Comparison of ENCODE assay signal across 9 cellular contexts in the genomic region with DNA sequence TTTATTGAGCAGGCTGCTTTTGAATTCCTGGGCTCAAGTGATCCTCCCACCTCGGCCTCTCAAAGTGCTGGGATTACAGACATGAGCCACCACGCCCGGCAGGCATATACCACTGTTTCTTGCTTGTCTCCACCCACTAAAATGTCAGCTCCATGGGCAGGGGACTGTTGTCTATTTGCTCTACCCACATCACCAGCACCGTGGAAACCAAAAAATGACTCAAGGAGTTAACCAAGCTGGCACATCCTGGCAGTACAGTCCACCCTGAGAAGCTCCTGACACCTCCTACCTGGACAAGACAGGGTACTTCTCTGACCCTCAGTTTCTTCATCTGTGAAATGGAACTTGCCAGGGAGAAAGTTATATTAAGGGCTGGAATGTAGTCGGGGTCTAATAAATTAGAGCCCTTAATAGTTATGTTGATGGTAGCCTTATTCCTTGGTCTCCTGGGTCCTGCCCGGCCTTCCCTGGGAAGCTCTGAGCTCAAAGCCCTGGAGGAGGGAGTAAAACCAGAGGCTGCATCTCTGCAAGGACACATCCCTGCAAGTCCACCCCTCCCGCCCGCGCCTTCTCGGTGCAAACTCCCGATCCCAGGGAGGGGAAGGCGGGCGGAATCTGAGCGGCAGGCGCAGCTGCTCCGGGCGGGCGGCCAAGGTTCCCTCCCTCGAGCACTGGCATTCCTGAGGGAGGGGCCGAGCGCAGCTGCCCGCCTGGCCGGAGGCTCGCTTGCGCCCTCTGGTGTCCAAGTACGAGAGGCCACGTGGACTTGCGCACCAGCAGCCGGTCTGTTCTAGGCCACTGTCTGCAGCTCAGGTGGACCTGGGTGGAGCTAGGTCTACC. TPM values are rescaled to one million over a fixed set of nuclear protein-coding genes. Genes with fewer than 3 reads are reported as not detected.
DNase-seq lines count a peak whose midpoint lies in the region; ATAC-seq and TF ChIP-seq lines count a peak whose summit lies in the region.
"Had no signal": no experiment of that assay in that cellular context is flagged by ENCODE, and none has a peak within 500 bp of the region (broad histone marks: within the 10 kb centered on the region; RNA-seq: fewer than 3 reads in every experiment).

No MANE protein-coding gene starts in this region.

- no peak overlapping the region for H3K27ac Mint-ChIP-seq in central memory CD8-positive, alpha-beta T cell (ENCODE audit: low read depth)
- H3K27ac Mint-ChIP-seq: activated naive CD4-positive, alpha-beta T cell treated with anti-CD3 and anti-CD28 coated beads, Interleukin-2, amount 50 U/mL, for 24 hours had no signal

- no peaks in the 10 kb centered on the region for H3K27me3 ChIP-seq in kidney epithelial cell (ENCODE audit: control insufficient read depth, insufficient read depth, low read length)

- TF ChIP-seq CTCF in kidney epithelial cell (IDR thresholded peaks at IDR 0.05; ENCODE audit: insufficient read depth, low read length, poor library complexity, severe bottlenecking) = peak; percentile 86

- H3K4me3 Mint-ChIP-seq in central memory CD8-positive, alpha-beta T cell = no peak overlapping the region

- H3K36me3 Mint-ChIP-seq in central memory CD8-positive, alpha-beta T cell (ENCODE audit: insufficient read depth) = no peaks in the 10 kb centered on the region
- H3K36me3 Mint-ChIP-seq: activated naive CD4-positive, alpha-beta T cell treated with anti-CD3 and anti-CD28 coated beads, Interleukin-2, amount 50 U/mL, for 24 hours had no signal

- DNase-seq in COR-L47 (lab: John Stamatoyannopoulos, UW) (peak; percentile 92), NCI-H345 treated with DMSO at 0.1 percent for 48 hours (lab: John Stamatoyannopoulos, UW; ENCODE audit: unreplicated experiment) (peak; percentile 80), kidney epithelial cell (ENCODE audit: low read depth) (peak; percentile 57)
- peak; percentile 89 for DNase-seq in activated CD4-positive, CD25-positive, alpha-beta regulatory T cell treated with anti-CD3 and anti-CD28 coated beads, Interleukin-2, amount 50 U/mL, for 72 hours
- DNase-seq in central memory CD8-positive, alpha-beta T cell (ENCODE audit: low spot score in 2 of 2) = peak; percentile 48 to 62
- peak; percentile 64 to 71 for DNase-seq in stimulated activated CD4-positive, alpha-beta T cell treated with anti-CD3 and anti-CD28 coated beads, Interleukin-1b, Interleukin-23, amount 100 ng/mL, for 4 hours (ENCODE audit: low read depth in 2 of 2)

- H3K9me3 Mint-ChIP-seq in central memory CD8-positive, alpha-beta T cell = no peaks in the 10 kb centered on the region
- H3K9me3 Mint-ChIP-seq: activated naive CD4-positive, alpha-beta T cell treated with anti-CD3 and anti-CD28 coated beads, Interleukin-2, amount 50 U/mL, for 24 hours had no signal

- H3K4me1 Mint-ChIP-seq in central memory CD8-positive, alpha-beta T cell = no peaks in the 10 kb centered on the region
- H3K4me1 Mint-ChIP-seq: activated naive CD4-positive, alpha-beta T cell treated with anti-CD3 and anti-CD28 coated beads, Interleukin-2, amount 50 U/mL, for 24 hours had no signal

- no peaks in the 10 kb centered on the region for H3K36me3 ChIP-seq in kidney epithelial cell (ENCODE audit: control insufficient read depth, insufficient read depth, low read length)

- H3K4me3 ChIP-seq in kidney epithelial cell (ENCODE audit: low read depth, low read length) = no peak overlapping the region

- H3K27me3 Mint-ChIP-seq in central memory CD8-positive, alpha-beta T cell = peaks cover 17% of the 10 kb centered on the region

- ATAC-seq in HG02763 (IDR thresholded peaks at IDR 0.05; ENCODE audit: unreplicated experiment) = peak; percentile 60
- ATAC-seq in central memory CD8-positive, alpha-beta T cell (replicated peaks; ENCODE audit: extremely low read depth, poor library complexity, severe bottlenecking) = peak; percentile 32
- no peak for ATAC-seq in HG03378 (IDR thresholded peaks at IDR 0.05; ENCODE audit: unreplicated experiment)

RNA-seq across cellular contexts. Expression of gene RDH8, which starts 14.1 kb away (rescaled TPM):
- not detected in 2 replicates for total RNA-seq in kidney epithelial cell

RNA-seq across cellular contexts. Expression of gene COL5A3, which starts 17.1 kb away (rescaled TPM):
- total RNA-seq in kidney epithelial cell = 0.79 and 1.3 TPM in 2 replicates

RNA-seq across cellular contexts. Expression of gene SHFL, which starts 58.7 kb away (rescaled TPM):
- total RNA-seq in kidney epithelial cell = 32.1 and 35.3 TPM in 2 replicates
